12 cellular contexts compared by ENCODE assay signal in the genomic region with DNA sequence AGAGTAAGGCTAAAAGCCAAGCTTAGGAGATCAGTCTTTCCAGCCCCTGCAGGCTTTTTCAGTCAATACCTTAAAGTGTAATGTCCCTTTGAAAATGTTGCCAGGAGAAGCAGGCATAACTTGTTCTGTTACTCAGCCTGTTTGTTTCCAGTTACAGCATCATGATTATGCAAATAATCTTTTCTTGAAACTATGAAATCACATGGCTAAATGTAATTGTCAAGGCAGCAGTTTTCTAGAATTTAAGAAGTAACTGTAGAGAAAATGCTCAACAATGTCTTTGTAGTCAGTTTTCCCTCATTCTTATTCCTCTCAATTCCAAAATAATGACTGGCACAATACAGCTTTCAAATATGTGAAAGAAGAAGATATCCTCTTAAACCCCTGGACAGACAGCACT. TPM values are rescaled to one million over a fixed set of nuclear protein-coding genes. Genes with fewer than 3 reads are reported as not detected.
A peak's percentile ranks its signal among the peaks of the same experiment; 100 is the strongest.
DNase-seq lines count a peak whose midpoint lies in the region; ATAC-seq and TF ChIP-seq lines count a peak whose summit lies in the region.
"Had no signal": no experiment of that assay in that cellular context is flagged by ENCODE, and none has a peak within 500 bp of the region (broad histone marks: within the 10 kb centered on the region; RNA-seq: fewer than 3 reads in every experiment).

No MANE protein-coding gene starts in this region.

- no peaks in the 10 kb centered on the region for H3K9me3 ChIP-seq in BLaER1 treated with 17β-estradiol and CSF1 and Interleukin-3, amounts not matched to agents 10 nM and 100 nM (replicated peaks in 1 of 11)
- H3K9me3 ChIP-seq: body of pancreas had no signal

- peak overlapping the region; percentile 90 to 100 (median 96) for H3K4me2 ChIP-seq in BLaER1 treated with 17β-estradiol and CSF1 and Interleukin-3, amounts not matched to agents 10 nM and 100 nM
- no peak overlapping the region for H3K4me2 ChIP-seq in GM23338

- ATAC-seq in GM23338 (no peak), naive B cell (ENCODE audit: low read depth in 2 of 2) (no peak), HG02642 (IDR thresholded peaks at IDR 0.05; ENCODE audit: poor library complexity, unreplicated experiment) (no peak), GM21619 (IDR thresholded peaks at IDR 0.05; ENCODE audit: unreplicated experiment) (no peak)
- ATAC-seq: body of pancreas had no signal

- H4K20me1 ChIP-seq in BLaER1 treated with 17β-estradiol and CSF1 and Interleukin-3, amounts not matched to agents 10 nM and 100 nM = peaks cover 0 to 10% (median under 1%) of the 10 kb centered on the region in 11 experiments; a peak in 6 of 22 replicates
- H4K20me1 ChIP-seq in GM23338 (replicated peaks; ENCODE audit: insufficient read depth) = no peaks in the 10 kb centered on the region

- DNase-seq in GM23338 (ENCODE audit: low spot score) (no peak), naive B cell (no peak), GDM1 (lab: John Stamatoyannopoulos, UW) (no peak), NCI-H446 treated with DMSO at 0.1 percent for 48 hours (lab: John Stamatoyannopoulos, UW) (no peak)
- DNase-seq: body of pancreas; EL; NCI-H748 treated with DMSO at 0.1 percent for 48 hours; stimulated activated CD4-positive, alpha-beta T cell treated with anti-CD3 and anti-CD28 coated beads, Interleukin-2, amount 100 ng/mL, for 24 hours had no signal

- H3K4me1 Mint-ChIP-seq in GM23338 (peaks cover 14% of the 10 kb centered on the region), naive B cell (peaks cover 7 to 30% (median 12%) of the 10 kb centered on the region in 3 donors)
- peaks cover 30% of the 10 kb centered on the region for H3K4me1 Mint-ChIP-seq in activated naive CD8-positive, alpha-beta T cell (ENCODE audit: low read depth)

- no peak for TF ChIP-seq CTCF in GM23338 (conservative IDR thresholded peaks at IDR 0.05; ENCODE audit: low read depth in 2 of 2)

- no peaks in the 10 kb centered on the region for H3K9me3 Mint-ChIP-seq in GM23338
- no peaks in the 10 kb centered on the region for H3K9me3 Mint-ChIP-seq in activated naive CD8-positive, alpha-beta T cell (ENCODE audit: low read depth)
- no peaks in the 10 kb centered on the region for H3K9me3 Mint-ChIP-seq in naive B cell

- peak overlapping the region in 3 of 10 experiments; percentile 88 to 94 (median 89); a peak in 6 of 20 replicates for H3K4me3 ChIP-seq in BLaER1 treated with 17β-estradiol and CSF1 and Interleukin-3, amounts not matched to agents 10 nM and 100 nM
- H3K4me3 ChIP-seq in GM23338 = no peak overlapping the region
- H3K4me3 ChIP-seq: body of pancreas had no signal

- H3K27ac Mint-ChIP-seq in GM23338 (no peak overlapping the region), naive B cell (peak overlapping the region in 4 of 6 donors; percentile 2 to 94 (median 84))
- peak overlapping the region; percentile 86 for H3K27ac Mint-ChIP-seq in activated naive CD8-positive, alpha-beta T cell

- peaks cover 0 to under 1% (median 0%) of the 10 kb centered on the region in 11 experiments; a peak in 2 of 22 replicates for H3K36me3 ChIP-seq in BLaER1 treated with 17β-estradiol and CSF1 and Interleukin-3, amounts not matched to agents 10 nM and 100 nM
- no peaks in the 10 kb centered on the region for H3K36me3 ChIP-seq in GM23338 (ENCODE audit: insufficient read depth)

- H3K27ac ChIP-seq in BLaER1 treated with 17β-estradiol and CSF1 and Interleukin-3, amounts not matched to agents 10 nM and 100 nM = peak overlapping the region in 4 of 11 experiments; percentile 90 to 99 (median 93); a peak in 8 of 22 replicates
- no peak overlapping the region for H3K27ac ChIP-seq in GM23338 (ENCODE audit: low read depth)
- H3K27ac ChIP-seq: body of pancreas had no signal

- H3K4me1 ChIP-seq in BLaER1 treated with 17β-estradiol and CSF1 and Interleukin-3, amounts not matched to agents 10 nM and 100 nM = peaks cover 29 to 79% (median 37%) of the 10 kb centered on the region in 10 experiments
- peaks cover 32% of the 10 kb centered on the region; the same call in 1 of the 2 replicates for H3K4me1 ChIP-seq in GM23338 (ENCODE audit: insufficient read depth)

- peaks cover 40% of the 10 kb centered on the region for H3K79me2 ChIP-seq in GM23338 (replicated peaks; ENCODE audit: insufficient read depth)

- H3K27me3 Mint-ChIP-seq in GM23338 (ENCODE audit: insufficient read depth, low read depth, poor library complexity) (peaks cover 3% of the 10 kb centered on the region), naive B cell (no peaks in the 10 kb centered on the region)
- no peaks in the 10 kb centered on the region for H3K27me3 Mint-ChIP-seq in activated naive CD8-positive, alpha-beta T cell

- no peaks in the 10 kb centered on the region; the same call in 2 of the 3 replicates for H3K36me3 Mint-ChIP-seq in GM23338 (ENCODE audit: low read depth)
- H3K36me3 Mint-ChIP-seq in activated naive CD8-positive, alpha-beta T cell = no peaks in the 10 kb centered on the region
- no peaks in the 10 kb centered on the region for H3K36me3 Mint-ChIP-seq in naive B cell

- H3F3A ChIP-seq in GM23338 (replicated peaks; ENCODE audit: low read depth) = 0 out of 2 replicates have a peak, but pooled peaks cover 3% of the 10 kb centered on the region

- H3K27me3 ChIP-seq in BLaER1 treated with 17β-estradiol and CSF1 and Interleukin-3, amounts not matched to agents 10 nM and 100 nM = no peaks in the 10 kb centered on the region
- no peaks in the 10 kb centered on the region for H3K27me3 ChIP-seq in GM23338 (ENCODE audit: insufficient read depth)
- H3K27me3 ChIP-seq: body of pancreas had no signal

- H3K4me3 Mint-ChIP-seq in GM23338 (peak overlapping the region; percentile 42; the same call in 1 of the 3 replicates), naive B cell (peak overlapping the region in 6 of 8 donors; percentile 35 to 98 (median 49))
- H3K4me3 Mint-ChIP-seq in activated naive CD8-positive, alpha-beta T cell = peak overlapping the region; percentile 94

- H3K9me2 ChIP-seq in GM23338 (ENCODE audit: insufficient read depth) = no peaks in the 10 kb centered on the region

- H2AFZ ChIP-seq in GM23338 = no peak overlapping the region

- H3K9ac ChIP-seq in BLaER1 treated with 17β-estradiol and CSF1 and Interleukin-3, amounts not matched to agents 10 nM and 100 nM = peak overlapping the region in 5 of 11 experiments; percentile 9 to 97 (median 95); a peak in 8 of 22 replicates

TF ChIP-seq in GM23338, 12 proteins besides CTCF, POLR2A, EP300 and RAD21:
- TF ChIP-seq ZNF114 (CRISPR knock-in tag; IDR thresholded peaks at IDR 0.05) (no peak), STAT1 (IDR thresholded peaks at IDR 0.05; ENCODE audit: unreplicated experiment) (no peak)

RNA-seq across cellular contexts. Expression of a gene that starts 1.9 kb away (rescaled TPM):
- 18.4 and 30.7 TPM in 2 replicates for total RNA-seq in GM23338 (2014; rRNA removed; shearing (Covaris generic))
- polyA plus RNA-seq in GM23338 (2016; fragmentation: Nextera tagmentation; extraction: Ambion mirVana) = 6.2 and 7.3 TPM in 2 replicates
- polyA plus RNA-seq in naive B cell (ENCODE audit: low read depth in 6 of 6) = 1 to 10 TPM in 5 of 6 donors, under 1 TPM in 1; 0.27 to 4.4 (median 3.4) TPM

RNA-seq across cellular contexts. Expression of a gene that starts 8.9 kb away (rescaled TPM):
- 25.0 and 28.8 TPM in 2 replicates for total RNA-seq in GM23338 (2014; rRNA removed; shearing (Covaris generic))
- polyA plus RNA-seq in GM23338 (2016; fragmentation: Nextera tagmentation; extraction: Ambion mirVana) (26.6 and 27.4 TPM in 2 replicates), naive B cell (ENCODE audit: low read depth in 6 of 6) (100 to 1,000 TPM; 103 to 178 (median 154) TPM)

Comparison
In these comparisons a context has a peak if more than half of its experiments do, and no peak if none do; other contexts are left out.
1. H3K4me3 Mint-ChIP-seq: peak in every context shown above with its lines; median percentile 94 in activated naive CD8-positive, alpha-beta T cell; 49 in naive B cell; 42 in GM23338.